18 cellular contexts compared by ENCODE assay signal in the genomic region with DNA sequence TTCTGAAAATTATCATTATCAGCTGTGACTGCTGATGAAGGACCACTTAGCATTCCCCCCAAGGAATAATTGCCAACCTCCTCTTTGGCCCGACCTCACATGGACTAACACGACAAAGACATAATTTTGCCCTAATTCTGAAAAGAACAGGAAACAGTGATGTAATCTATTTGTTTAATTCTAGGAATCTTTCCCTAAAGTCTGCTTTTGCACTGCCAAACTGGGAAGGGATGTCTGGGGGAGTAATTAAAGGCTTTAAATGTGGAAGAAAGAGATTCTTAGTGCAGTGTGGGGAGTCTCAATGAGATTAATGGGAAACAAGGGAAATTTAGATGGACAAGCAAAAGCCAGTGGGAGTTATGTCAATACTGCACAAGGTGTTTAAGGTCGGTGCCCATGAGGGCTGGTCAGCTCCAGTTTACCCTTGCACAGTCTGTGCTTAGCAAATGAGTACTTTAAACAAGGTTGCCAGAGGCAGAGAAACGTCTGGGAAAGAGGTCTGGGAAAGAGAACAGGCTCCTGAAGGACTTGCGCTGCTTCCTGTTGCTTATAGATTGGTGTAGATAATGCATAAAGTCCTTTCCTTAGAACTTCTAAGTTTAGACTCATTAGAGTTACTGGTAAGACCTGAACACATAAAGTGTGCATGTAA.
DNase-seq lines count a peak whose midpoint lies in the region; ATAC-seq and TF ChIP-seq lines count a peak whose summit lies in the region.
"Had no signal": no experiment of that assay in that cellular context is flagged by ENCODE, and none has a peak within 500 bp of the region (broad histone marks: within the 10 kb centered on the region; RNA-seq: fewer than 3 reads in every experiment).

No MANE protein-coding gene starts in this region.

- H3K4me1 ChIP-seq in mesodermal cell (ENCODE audit: control insufficient read depth, insufficient read depth, low read length, poor library complexity, severe bottlenecking) (peaks cover 6% of the 10 kb centered on the region), smooth muscle cell (ENCODE audit: low read depth) (peaks cover 6% of the 10 kb centered on the region)

- H3K4me3 ChIP-seq in fibroblast of pulmonary artery (replicated peaks; ENCODE audit: low read depth, low read length) (no peak overlapping the region), mesodermal cell (ENCODE audit: extremely low read depth, insufficient read depth, low read length, poor library complexity, severe bottlenecking) (no peak overlapping the region), smooth muscle cell (no peak overlapping the region)

- no peak for ATAC-seq in GM18861 (IDR thresholded peaks at IDR 0.05; ENCODE audit: unreplicated experiment)
- ATAC-seq: HCT116 had no signal

- no peaks in the 10 kb centered on the region for H3K27me3 ChIP-seq in smooth muscle cell (ENCODE audit: low read depth)

- H3K79me2 ChIP-seq in smooth muscle cell (ENCODE audit: low read depth), result no peaks in the 10 kb centered on the region

- DNase-seq in NCI-H748 (lab: John Stamatoyannopoulos, UW; ENCODE audit: unreplicated experiment) (peak; percentile 22), NCI-H748 treated with DMSO at 0.1 percent for 48 hours (lab: John Stamatoyannopoulos, UW) (no peak), fibroblast of pulmonary artery (ENCODE audit: low read depth) (peak; percentile 20), smooth muscle cell (lab: John Stamatoyannopoulos, UW; ENCODE audit: unreplicated experiment) (no peak), OCI-M1 (lab: John Stamatoyannopoulos, UW) (no peak)
- DNase-seq in activated CD4-positive, CD25-positive, alpha-beta regulatory T cell (lab: John Stamatoyannopoulos, UW), result no peak
- DNase-seq: Calu3; CD4-positive, alpha-beta memory T cell; DMS53; MV-4-11; NCI-H1417 treated with DMSO at 0.1 percent for 48 hours; NCI-H2029; NCI-H510A; SHP77 treated with DMSO at 0.1 percent for 48 hours had no signal

- peak overlapping the region; percentile 79 for H2AFZ ChIP-seq in smooth muscle cell (ENCODE audit: low read depth)

- no peaks in the 10 kb centered on the region for H3F3A ChIP-seq in smooth muscle cell (ENCODE audit: low read depth)

- peak overlapping the region; percentile 38 for H3K27ac ChIP-seq in mesodermal cell (ENCODE audit: low read depth, low read length, severe bottlenecking)
- no peak overlapping the region for H3K27ac ChIP-seq in smooth muscle cell (ENCODE audit: low read depth)
- H3K27ac ChIP-seq: 22Rv1 had no signal

- H4K20me1 ChIP-seq in smooth muscle cell (ENCODE audit: low read depth), result no peaks in the 10 kb centered on the region

- H3K4me2 ChIP-seq in smooth muscle cell, result no peak overlapping the region

- 68 to 94% methylated on average over 1 to 3 of the region's 5 CpGs for WGBS in mesodermal cell (ENCODE audit: insufficient coverage in 2 of 2), 2 experiments
- 42% methylated on average over 5 of the region's 5 CpGs for WGBS in smooth muscle cell (ENCODE audit: low lambda C conversion rate)

- TF ChIP-seq CTCF in fibroblast of pulmonary artery (IDR thresholded peaks at IDR 0.05; ENCODE audit: low read length, missing control alignments) (no peak), smooth muscle cell (IDR thresholded peaks at IDR 0.05; ENCODE audit: borderline replicate concordance, insufficient read depth, poor library complexity, severe bottlenecking) (no peak)

- no peak overlapping the region for H3K9ac ChIP-seq in smooth muscle cell (ENCODE audit: low read depth)

- no peaks in the 10 kb centered on the region for H3K9me3 ChIP-seq in mesodermal cell (ENCODE audit: control insufficient read depth, low read length)
- H3K9me3 ChIP-seq in smooth muscle cell (replicated peaks; ENCODE audit: low read depth), result no peaks in the 10 kb centered on the region

- H3K36me3 ChIP-seq in mesodermal cell (ENCODE audit: control insufficient read depth, insufficient read depth, low read length) (no peaks in the 10 kb centered on the region), smooth muscle cell (ENCODE audit: low read depth) (no peaks in the 10 kb centered on the region)

Comparison
In these comparisons a context has a peak if more than half of its experiments do, and no peak if none do; other contexts are left out.
1. DNase-seq: peak in NCI-H748 (single experiment) and fibroblast of pulmonary artery (single experiment); none in NCI-H748 treated with DMSO at 0.1 percent for 48 hours (single experiment), smooth muscle cell (single experiment), OCI-M1 (single experiment) and activated CD4-positive, CD25-positive, alpha-beta regulatory T cell (0 of 4).